Comparison of ENCODE assay signal across 29 cellular contexts in the genomic region with DNA sequence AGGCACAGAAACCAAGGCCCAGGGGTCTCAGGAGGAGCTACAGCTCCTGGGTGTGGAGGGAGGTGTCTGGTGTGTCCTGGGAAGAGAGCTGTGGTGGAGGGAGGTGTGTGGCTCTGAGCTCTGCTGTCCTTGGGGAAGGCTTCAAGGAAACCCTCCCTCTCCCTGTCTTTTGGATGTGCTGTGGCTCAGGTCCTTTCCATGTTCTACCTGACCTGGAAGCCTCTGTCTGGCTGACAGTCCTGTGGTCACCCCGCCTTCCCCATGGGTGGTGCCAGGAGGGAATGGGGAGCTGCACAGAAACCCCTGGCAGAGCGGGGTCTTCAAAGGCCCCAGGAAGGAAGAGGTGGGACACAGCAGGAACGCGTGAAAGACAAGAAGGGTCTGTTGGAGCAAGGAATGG. TPM values are rescaled to one million over a fixed set of nuclear protein-coding genes. Genes with fewer than 3 reads are reported as not detected.
"Had no signal": no experiment of that assay in that cellular context is flagged by ENCODE, and none has a peak within 500 bp of the region (broad histone marks: within the 10 kb centered on the region; RNA-seq: fewer than 3 reads in every experiment).

No MANE protein-coding gene starts in this region.

- H3K4me1 ChIP-seq: adrenal gland, foreskin keratinocyte, gastrocnemius medialis had no signal

- DNase-seq: activated CD4-positive, alpha-beta memory T cell treated with anti-CD3 and anti-CD28 coated beads for 36 hours; activated CD4-positive, alpha-beta T cell treated with anti-CD3 and anti-CD28 coated beads for 36 hours; activated CD4-positive, alpha-beta T cell treated with anti-CD3 and anti-CD28 coated beads, Interleukin-2, amount 10 ng/mL, durations not matched to agents 24 days and 14 days; activated CD4-positive, CD25-positive, alpha-beta regulatory T cell; activated CD4-positive, CD25-positive, alpha-beta regulatory T cell treated with anti-CD3 and anti-CD28 coated beads, Interleukin-2, amount 50 U/mL, for 72 hours; activated effector memory CD4-positive, alpha-beta T cell treated with Interleukin-2 at 50 U/mL for 16 hours; activated gamma-delta T cell treated with Interleukin-2 at 50 U/mL for 16 hours; activated naive CD4-positive, alpha-beta T cell treated with Interleukin-2 at 50 U/mL for 16 hours; activated naive CD8-positive, alpha-beta T cell treated with anti-CD3 and anti-CD28 coated beads for 36 hours; activated naive CD8-positive, alpha-beta T cell treated with anti-CD3 and anti-CD28 coated beads, Interleukin-2, amount 50 U/mL, for 24 hours; activated T-cell treated with anti-CD3 and anti-CD28 coated beads, Interleukin-2, amount 50 U/mL, for 4 hours; adrenal gland; amygdala; aorta; body of pancreas; central memory CD4-positive, alpha-beta T cell; cerebellar nuclear complex; dorsolateral prefrontal cortex; effector memory CD4-positive, alpha-beta T cell; foreskin keratinocyte; gastrocnemius medialis; glutamatergic neuron; T-helper 2 cell had no signal

- H3K27me3 ChIP-seq: body of pancreas, gastrocnemius medialis had no signal

- H3K27ac ChIP-seq: adrenal gland, coronary artery, dorsolateral prefrontal cortex, foreskin keratinocyte, gastrocnemius medialis had no signal

- H3K36me3 ChIP-seq: adrenal gland, gastrocnemius medialis had no signal

- ATAC-seq: activated CD4-positive, alpha-beta T cell treated with anti-CD3 and anti-CD28 coated beads for 36 hours; activated CD8-positive, alpha-beta T cell treated with anti-CD3 and anti-CD28 coated beads, Interleukin-2, amount 10 ng/mL, durations not matched to agents 7 days and 5 days; activated naive CD8-positive, alpha-beta T cell treated with anti-CD3 and anti-CD28 coated beads, Interleukin-2, amount 50 U/mL, for 24 hours; activated T-cell treated with anti-CD3 and anti-CD28 coated beads, Interleukin-2, amount 50 U/mL, for 4 hours; activated T-helper 17 cell treated with anti-CD3 and anti-CD28 coated beads, Interleukin-2, amount 50 U/mL, for 72 hours; body of pancreas; foreskin keratinocyte; gastrocnemius medialis had no signal

- H3K4me3 ChIP-seq: adrenal gland, body of pancreas, coronary artery, dorsolateral prefrontal cortex, gastrocnemius medialis had no signal

- H3K9me3 ChIP-seq: adrenal gland, body of pancreas, gastrocnemius medialis had no signal

RNA-seq across cellular contexts. Expression of a gene that starts 0.6 kb away (rescaled TPM):
- total RNA-seq: activated CD4-positive, alpha-beta memory T cell treated with anti-CD3 and anti-CD28 coated beads for 36 hours; activated CD4-positive, alpha-beta T cell treated with anti-CD3 and anti-CD28 coated beads for 36 hours; activated CD4-positive, alpha-beta T cell treated with anti-CD3 and anti-CD28 coated beads, Interleukin-2, amount 10 ng/mL, durations not matched to agents 24 days and 14 days; activated CD8-positive, alpha-beta T cell treated with anti-CD3 and anti-CD28 coated beads, Interleukin-2, amount 10 ng/mL, durations not matched to agents 7 days and 5 days; activated naive CD8-positive, alpha-beta T cell treated with anti-CD3 and anti-CD28 coated beads for 36 hours; activated T-helper 17 cell treated with anti-CD3 and anti-CD28 coated beads, Interleukin-2, amount 50 U/mL, for 72 hours; dorsolateral prefrontal cortex; endodermal cell; epithelial cell of proximal tubule; foreskin keratinocyte; T-helper 1 cell treated with Interleukin-12 subunit alpha and Interleukin-12 subunit beta and Interleukin-4 antibody, amounts not matched to agents 30 ng/mL and 1 ng/mL, for 36 hours had no signal

RNA-seq across cellular contexts. Expression of a gene that starts 19.7 kb away (rescaled TPM):
- total RNA-seq: activated CD4-positive, alpha-beta memory T cell treated with anti-CD3 and anti-CD28 coated beads for 36 hours; activated CD4-positive, alpha-beta T cell treated with anti-CD3 and anti-CD28 coated beads for 36 hours; activated CD4-positive, alpha-beta T cell treated with anti-CD3 and anti-CD28 coated beads, Interleukin-2, amount 10 ng/mL, durations not matched to agents 24 days and 14 days; activated CD8-positive, alpha-beta T cell treated with anti-CD3 and anti-CD28 coated beads, Interleukin-2, amount 10 ng/mL, durations not matched to agents 7 days and 5 days; activated naive CD8-positive, alpha-beta T cell treated with anti-CD3 and anti-CD28 coated beads for 36 hours; activated T-helper 17 cell treated with anti-CD3 and anti-CD28 coated beads, Interleukin-2, amount 50 U/mL, for 72 hours; dorsolateral prefrontal cortex; endodermal cell; epithelial cell of proximal tubule; foreskin keratinocyte; T-helper 1 cell treated with Interleukin-12 subunit alpha and Interleukin-12 subunit beta and Interleukin-4 antibody, amounts not matched to agents 30 ng/mL and 1 ng/mL, for 36 hours had no signal
